In the genomic region with DNA sequence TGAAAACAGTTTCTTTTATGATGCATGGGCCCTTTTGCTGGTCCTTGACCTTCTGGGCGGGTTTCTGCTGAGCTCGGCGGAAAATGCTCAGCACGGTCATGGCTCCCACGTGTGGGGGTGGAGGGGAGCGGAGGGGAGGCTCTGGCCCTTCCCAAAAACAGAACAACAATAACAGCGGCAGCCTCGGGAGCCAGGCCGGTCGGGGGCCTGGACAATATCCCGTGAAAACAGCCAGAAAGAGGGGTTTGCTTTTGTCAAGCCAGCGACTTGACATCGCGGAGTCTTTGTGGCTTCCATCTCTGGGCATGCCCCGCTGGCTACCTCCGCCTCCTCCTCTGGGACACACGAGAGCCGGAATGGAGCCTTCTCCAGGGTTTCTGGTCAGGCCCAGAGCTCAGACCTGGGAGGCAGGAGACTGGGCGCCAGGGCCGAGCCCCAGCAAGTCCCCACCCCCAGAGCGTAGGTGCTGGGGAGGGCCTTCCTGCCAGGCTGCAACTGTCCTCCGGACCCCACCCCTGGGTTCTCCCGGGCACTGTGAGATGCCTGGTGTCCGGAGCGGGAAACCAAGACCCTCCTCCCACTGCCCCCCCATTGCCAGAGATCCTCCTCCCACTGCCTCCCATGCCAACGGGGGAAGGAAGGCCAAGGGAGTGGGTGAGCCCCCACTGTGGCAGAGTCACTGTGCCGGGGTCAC, we compare ENCODE assay signal across 10 cellular contexts. TPM values are rescaled to one million over a fixed set of nuclear protein-coding genes. Genes with fewer than 3 reads are reported as not detected.
DNase-seq lines count a peak whose midpoint lies in the region; ATAC-seq and TF ChIP-seq lines count a peak whose summit lies in the region.
"Had no signal": no experiment of that assay in that cellular context is flagged by ENCODE, and none has a peak within 500 bp of the region (broad histone marks: within the 10 kb centered on the region; RNA-seq: fewer than 3 reads in every experiment).

No MANE protein-coding gene starts in this region.

- H3K4me1 ChIP-seq in liver (ENCODE audit: control insufficient read depth in 4 of 4, insufficient read depth in 4 of 4, low read length in 3 of 4) (peaks cover 0 to 38% (median 23%) of the 10 kb centered on the region in 4 donors), thoracic aorta (ENCODE audit: control insufficient read depth in 1 of 2, low read depth in 2 of 2) (peaks cover 2 to 10% of the 10 kb centered on the region in 2 donors)

- H3K27ac ChIP-seq in liver (ENCODE audit: low read depth in 1 of 2, low read length in 2 of 2) (peak overlapping the region; percentile 39 to 64), thoracic aorta (no peak overlapping the region)

- 59% methylated on average over 27 of the region's 27 CpGs for WGBS in liver

- H3K9me3 Mint-ChIP-seq in Calu3 (ENCODE audit: low read depth, unreplicated experiment), result no peaks in the 10 kb centered on the region
- H3K9me3 Mint-ChIP-seq: stimulated activated naive CD8-positive, alpha-beta T cell treated with anti-CD3 and anti-CD28 coated beads, Interleukin-15, Interleukin-2, amounts not matched to agents 100 ng/mL and 50 ng/mL, for 24 hours had no signal

- H3K36me3 Mint-ChIP-seq in Calu3 (ENCODE audit: insufficient read depth, unreplicated experiment), result no peaks in the 10 kb centered on the region

- H3K9me3 ChIP-seq in liver (ENCODE audit: control insufficient read depth in 4 of 4, low read length in 3 of 4) (no peaks in the 10 kb centered on the region), thoracic aorta (no peaks in the 10 kb centered on the region)

- intact Hi-C loops in Calu3 (cut with micrococcal nuclease; ENCODE audit: unreplicated experiment), result no loop called here

- no peak overlapping the region for H3K27ac Mint-ChIP-seq in Calu3 (ENCODE audit: unreplicated experiment)
- H3K27ac Mint-ChIP-seq: stimulated activated naive CD8-positive, alpha-beta T cell treated with anti-CD3 and anti-CD28 coated beads, Interleukin-15, Interleukin-2, amounts not matched to agents 100 ng/mL and 50 ng/mL, for 24 hours had no signal

- TF ChIP-seq CTCF in choroid plexus epithelial cell (conservative IDR thresholded peaks at IDR 0.05; ENCODE audit: low read depth, low read length), result no peak
- TF ChIP-seq CTCF in liver (IDR thresholded peaks at IDR 0.05; ENCODE audit: low read depth, low read length, missing input control), result no peak
- TF ChIP-seq CTCF in thoracic aorta (IDR thresholded peaks at IDR 0.05), result no peak
- TF ChIP-seq CTCF in Calu3 (IDR thresholded peaks at IDR 0.05; ENCODE audit: unreplicated experiment), result no peak

- peaks cover 18% of the 10 kb centered on the region for H3K27me3 Mint-ChIP-seq in Calu3 (ENCODE audit: unreplicated experiment)
- H3K27me3 Mint-ChIP-seq: stimulated activated naive CD8-positive, alpha-beta T cell treated with anti-CD3 and anti-CD28 coated beads, Interleukin-15, Interleukin-2, amounts not matched to agents 100 ng/mL and 50 ng/mL, for 24 hours had no signal

- CTCF ChIA-PET in Calu3 (lab: Charles Lee), result no interaction called here

- DNase-seq in NCI-H69 (lab: John Stamatoyannopoulos, UW) (peak; percentile 15), choroid plexus epithelial cell (ENCODE audit: low read depth) (peak; percentile 83), thoracic aorta (ENCODE audit: low spot score) (no peak), Calu3 (no peak)

- no peak overlapping the region for H3K9ac ChIP-seq in liver (ENCODE audit: low read depth in 1 of 2, low read length in 2 of 2)

- no peaks in the 10 kb centered on the region for H3K27me3 ChIP-seq in liver (ENCODE audit: control insufficient read depth in 4 of 4, insufficient read depth in 4 of 4, low read length in 3 of 4)
- H3K27me3 ChIP-seq in thoracic aorta (replicated peaks; ENCODE audit: insufficient read depth), result no peaks in the 10 kb centered on the region

- no TSS peak for BruUV-seq in Calu3 (replicated peaks; lab: Mats Ljungman, UMichigan)

- H3K4me1 Mint-ChIP-seq in Calu3 (ENCODE audit: low read depth, unreplicated experiment), result peaks cover 8% of the 10 kb centered on the region

- no peaks in the 10 kb centered on the region for H3K36me3 ChIP-seq in liver (ENCODE audit: control insufficient read depth in 4 of 4, insufficient read depth in 3 of 4, low read depth in 1 of 4, low read length in 3 of 4)
- H3K36me3 ChIP-seq in thoracic aorta, result no peaks in the 10 kb centered on the region

- ATAC-seq in thoracic aorta (ENCODE audit: insufficient number of reproducible peaks, low FRiP score, low read depth), result no peak
- ATAC-seq in GM18873 (IDR thresholded peaks at IDR 0.05; ENCODE audit: low FRiP score, unreplicated experiment), result no peak
- ATAC-seq in HG03139 (IDR thresholded peaks at IDR 0.05; ENCODE audit: unreplicated experiment), result no peak

- H3K4me3 Mint-ChIP-seq in Calu3 (ENCODE audit: low read depth, unreplicated experiment), result no peak overlapping the region
- H3K4me3 Mint-ChIP-seq: stimulated activated naive CD8-positive, alpha-beta T cell treated with anti-CD3 and anti-CD28 coated beads, Interleukin-15, Interleukin-2, amounts not matched to agents 100 ng/mL and 50 ng/mL, for 24 hours had no signal

- TF ChIP-seq RAD21 in liver (IDR thresholded peaks at IDR 0.05), result peak in 1 of 2 donors; percentile 46

- H3K4me3 ChIP-seq in choroid plexus epithelial cell (ENCODE audit: low read depth, low read length) (peak overlapping the region; percentile 1), liver (ENCODE audit: low read depth in 1 of 3, low read length in 3 of 3) (no peak overlapping the region), thoracic aorta (peak overlapping the region; percentile 35)

TF ChIP-seq in liver, 16 proteins besides CTCF, POLR2A, EP300 and RAD21:
- no peak for TF ChIP-seq FOXA2 (IDR thresholded peaks at IDR 0.05)
- no peak for TF ChIP-seq YY1 (IDR thresholded peaks at IDR 0.05)
- peak; percentile 87 for TF ChIP-seq NR2F2 (IDR thresholded peaks at IDR 0.05)
- TF ChIP-seq GABPA (IDR thresholded peaks at IDR 0.05 in 1 of 2, conservative IDR thresholded peaks at IDR 0.05 in 1 of 2), result no peak
- TF ChIP-seq FOXA1 (IDR thresholded peaks at IDR 0.05), result no peak
- no peak for TF ChIP-seq HNF4G (IDR thresholded peaks at IDR 0.05)
- TF ChIP-seq HNF4A (conservative IDR thresholded peaks at IDR 0.05), result peak in 1 of 2 donors; percentile 38
- TF ChIP-seq RXRA (IDR thresholded peaks at IDR 0.05), result peak; percentile 55 to 80
- TF ChIP-seq SP1 (IDR thresholded peaks at IDR 0.05), result peak; percentile 76

RNA-seq across cellular contexts. Expression of a gene that starts 35.9 kb away (rescaled TPM):
- total RNA-seq in liver (10 to 100 TPM in 1 of 2 donors, under 1 TPM in 1; 0.65 to 18.1 TPM), thoracic aorta (100 to 1,000 TPM; 133 to 206 TPM), Calu3 (2022) (0.76 and 0.86 TPM in 2 replicates)
- 1 to 10 TPM; 2.6 to 3.0 TPM for polyA plus RNA-seq in liver

RNA-seq across cellular contexts. Expression of a gene that starts 56.4 kb away (rescaled TPM):
- total RNA-seq in liver, result under 1 TPM; under 0.01 to 0.08 TPM
- polyA plus RNA-seq in liver, result under 1 TPM; 0.01 to 0.13 TPM
- not detected for total RNA-seq in thoracic aorta
- total RNA-seq in Calu3 (2022), result not detected in 2 replicates
- total RNA-seq: epithelial cell of proximal tubule, pulmonary artery endothelial cell had no signal

Comparison
In these comparisons a context has a peak if more than half of its experiments do, and no peak if none do; other contexts are left out.
1. DNase-seq: peak in NCI-H69 (single experiment) and choroid plexus epithelial cell (single experiment); none in thoracic aorta (single experiment) and Calu3 (single experiment).
2. H3K4me3 ChIP-seq: peak in choroid plexus epithelial cell (single experiment) and thoracic aorta (single experiment); none in liver (0 of 3).
3. H3K27ac ChIP-seq: peak in liver (2 of 2); none in thoracic aorta (0 of 2).
4. RNA of a gene that starts 35.9 kb away (total RNA-seq): 133 to 206 TPM in thoracic aorta; 0.65 to 18.1 TPM in liver and 0.76 to 0.86 TPM in Calu3; every median in the first group is over 4 times any median in the second.